In the genomic region with DNA sequence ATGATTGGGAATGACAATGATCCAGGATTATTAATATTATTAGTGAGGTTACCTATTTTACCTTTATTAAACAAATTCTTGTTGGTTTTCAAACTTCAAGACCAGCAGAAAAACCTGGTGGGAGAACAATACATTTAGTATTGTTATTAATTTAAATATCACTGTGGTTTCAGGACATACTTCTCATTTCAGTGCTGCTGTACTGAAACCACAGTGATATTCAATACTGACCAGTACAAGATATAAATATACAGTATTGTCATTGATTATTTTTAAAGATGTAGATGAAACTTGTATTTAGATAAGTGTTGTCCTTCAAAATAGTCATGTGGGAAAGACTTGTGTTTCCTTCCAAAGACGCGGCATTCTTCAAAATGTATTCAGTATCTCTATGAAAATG, we compare ENCODE assay signal across 27 cellular contexts.
"Had no signal": no experiment of that assay in that cellular context is flagged by ENCODE, and none has a peak within 500 bp of the region (broad histone marks: within the 10 kb centered on the region; RNA-seq: fewer than 3 reads in every experiment).

No MANE protein-coding gene starts in this region.

- H3K4me1 ChIP-seq: colonic mucosa, esophagus squamous epithelium, gastrocnemius medialis, lower lobe of right lung had no signal

- FAIRE-seq: endometrium, islet of Langerhans, keratinocyte had no signal

- ATAC-seq: effector memory CD8-positive, alpha-beta T cell; esophagus mucosa; gastrocnemius medialis; heart right ventricle; left colon; left lobe of liver; left ventricle myocardium superior; lower lobe of right lung; mucosa of descending colon; naive thymus-derived CD8-positive, alpha-beta T cell had no signal

- H3K9me3 ChIP-seq: colonic mucosa, esophagus squamous epithelium, gastrocnemius medialis, heart right ventricle, lower lobe of right lung had no signal

- DNase-seq: colonic mucosa; cortex of kidney; effector CD8-positive, alpha-beta T cell; effector memory CD8-positive, alpha-beta T cell; endodermal cell; erythroblast; esophagus squamous epithelium; foreskin fibroblast; foreskin melanocyte; gastrocnemius medialis; glutamatergic neuron; head of caudate nucleus; heart right ventricle; hippocampal formation; left colon; left ventricle myocardium superior; lower lobe of right lung; mesenchymal stem cell; mucosa of descending colon; naive B cell; naive thymus-derived CD8-positive, alpha-beta T cell had no signal

- H3K27me3 ChIP-seq: colonic mucosa, esophagus squamous epithelium, gastrocnemius medialis, heart right ventricle had no signal

- H3K36me3 ChIP-seq: colonic mucosa, esophagus squamous epithelium, gastrocnemius medialis, heart right ventricle, lower lobe of right lung had no signal

- H3K27ac ChIP-seq: colonic mucosa, epithelial cell of prostate, esophagus squamous epithelium, gastrocnemius medialis, heart right ventricle, lower lobe of right lung had no signal

- H3K4me3 ChIP-seq: colonic mucosa, esophagus squamous epithelium, gastrocnemius medialis, heart right ventricle, lower lobe of right lung, mucosa of descending colon had no signal
